In the genomic region with DNA sequence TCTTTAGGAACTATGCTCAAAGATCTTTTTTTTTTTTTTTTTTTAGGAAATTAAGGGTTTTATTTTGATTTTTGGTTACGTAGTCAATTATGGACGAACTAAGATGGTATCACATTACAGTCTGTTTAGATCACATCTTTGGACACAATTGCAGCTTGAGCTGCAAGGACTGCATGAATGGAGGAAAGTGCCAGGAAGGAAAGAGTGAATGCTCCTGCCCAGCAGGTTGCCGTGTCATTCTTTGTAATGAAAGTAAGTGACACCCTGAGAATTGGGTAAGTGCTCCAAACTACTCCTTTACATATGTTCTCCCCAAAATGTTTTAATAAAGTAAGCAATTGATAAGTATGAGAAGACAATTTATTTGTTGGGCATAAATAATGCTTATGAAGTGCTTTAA, we compare ENCODE assay signal across 1 cellular context.
TF ChIP-seq lines count a peak whose summit lies in the region.

No MANE protein-coding gene starts in this region.

TF ChIP-seq in HEK293, 187 proteins besides CTCF, POLR2A, EP300 and RAD21 (continued from another document):
- TF ChIP-seq, protein P1, sequence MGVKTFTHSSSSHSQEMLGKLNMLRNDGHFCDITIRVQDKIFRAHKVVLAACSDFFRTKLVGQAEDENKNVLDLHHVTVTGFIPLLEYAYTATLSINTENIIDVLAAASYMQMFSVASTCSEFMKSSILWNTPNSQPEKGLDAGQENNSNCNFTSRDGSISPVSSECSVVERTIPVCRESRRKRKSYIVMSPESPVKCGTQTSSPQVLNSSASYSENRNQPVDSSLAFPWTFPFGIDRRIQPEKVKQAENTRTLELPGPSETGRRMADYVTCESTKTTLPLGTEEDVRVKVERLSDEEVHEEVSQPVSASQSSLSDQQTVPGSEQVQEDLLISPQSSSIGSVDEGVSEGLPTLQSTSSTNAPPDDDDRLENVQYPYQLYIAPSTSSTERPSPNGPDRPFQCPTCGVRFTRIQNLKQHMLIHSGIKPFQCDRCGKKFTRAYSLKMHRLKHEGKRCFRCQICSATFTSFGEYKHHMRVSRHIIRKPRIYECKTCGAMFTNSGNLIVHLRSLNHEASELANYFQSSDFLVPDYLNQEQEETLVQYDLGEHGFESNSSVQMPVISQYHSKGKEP (tag by site-specific recombination; IDR thresholded peaks at IDR 0.05) = peak; percentile 98
- TF ChIP-seq ZBTB8A (tag by site-specific recombination; IDR thresholded peaks at IDR 0.05) = 0 out of 2 replicates have a peak, but pooled peaks have one; percentile 22
- TF ChIP-seq ZNF423 (tag by site-specific recombination; IDR thresholded peaks at IDR 0.05) = no peak
- TF ChIP-seq ZNF132 (tag by site-specific recombination; IDR thresholded peaks at IDR 0.05; ENCODE audit: borderline replicate concordance) = no peak
- no peak for TF ChIP-seq KLF1 (tag by site-specific recombination; IDR thresholded peaks at IDR 0.05)
- no peak for TF ChIP-seq ZNF37A (tag by site-specific recombination; IDR thresholded peaks at IDR 0.05)
- TF ChIP-seq IKZF3 (tag by site-specific recombination; IDR thresholded peaks at IDR 0.05) = no peak
- TF ChIP-seq ZNF843 (tag by site-specific recombination; IDR thresholded peaks at IDR 0.05) = 0 out of 2 replicates have a peak, but pooled peaks have one; percentile 16
- TF ChIP-seq ZNF157 (tag by site-specific recombination; IDR thresholded peaks at IDR 0.05) = no peak
- no peak for TF ChIP-seq ZNF324 (tag by site-specific recombination; IDR thresholded peaks at IDR 0.05)
- TF ChIP-seq, protein P2, sequence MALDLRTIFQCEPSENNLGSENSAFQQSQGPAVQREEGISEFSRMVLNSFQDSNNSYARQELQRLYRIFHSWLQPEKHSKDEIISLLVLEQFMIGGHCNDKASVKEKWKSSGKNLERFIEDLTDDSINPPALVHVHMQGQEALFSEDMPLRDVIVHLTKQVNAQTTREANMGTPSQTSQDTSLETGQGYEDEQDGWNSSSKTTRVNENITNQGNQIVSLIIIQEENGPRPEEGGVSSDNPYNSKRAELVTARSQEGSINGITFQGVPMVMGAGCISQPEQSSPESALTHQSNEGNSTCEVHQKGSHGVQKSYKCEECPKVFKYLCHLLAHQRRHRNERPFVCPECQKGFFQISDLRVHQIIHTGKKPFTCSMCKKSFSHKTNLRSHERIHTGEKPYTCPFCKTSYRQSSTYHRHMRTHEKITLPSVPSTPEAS (tag by site-specific recombination; IDR thresholded peaks at IDR 0.05) = no peak
- TF ChIP-seq SP3 (tag by site-specific recombination; IDR thresholded peaks at IDR 0.05) = no peak
- TF ChIP-seq FEZF1 (tag by site-specific recombination; IDR thresholded peaks at IDR 0.05) = peak; percentile 23; the same call in 1 of the 2 replicates
- TF ChIP-seq ZNF558 (tag by site-specific recombination; IDR thresholded peaks at IDR 0.05) = no peak
- no peak for TF ChIP-seq KLF8 (tag by site-specific recombination; IDR thresholded peaks at IDR 0.05)
- peak; percentile 32; the same call in 1 of the 2 replicates for TF ChIP-seq ZBTB17 (tag by site-specific recombination; IDR thresholded peaks at IDR 0.05)
- no peak for TF ChIP-seq ZNF776 (tag by site-specific recombination; IDR thresholded peaks at IDR 0.05; ENCODE audit: borderline replicate concordance)
- TF ChIP-seq ZNF530 (tag by site-specific recombination; IDR thresholded peaks at IDR 0.05; ENCODE audit: low read depth) = no peak
- TF ChIP-seq ZBTB21 (tag by site-specific recombination; IDR thresholded peaks at IDR 0.05) = no peak
- no peak for TF ChIP-seq ZSCAN30 (tag by site-specific recombination; IDR thresholded peaks at IDR 0.05)
- TF ChIP-seq, protein P3, sequence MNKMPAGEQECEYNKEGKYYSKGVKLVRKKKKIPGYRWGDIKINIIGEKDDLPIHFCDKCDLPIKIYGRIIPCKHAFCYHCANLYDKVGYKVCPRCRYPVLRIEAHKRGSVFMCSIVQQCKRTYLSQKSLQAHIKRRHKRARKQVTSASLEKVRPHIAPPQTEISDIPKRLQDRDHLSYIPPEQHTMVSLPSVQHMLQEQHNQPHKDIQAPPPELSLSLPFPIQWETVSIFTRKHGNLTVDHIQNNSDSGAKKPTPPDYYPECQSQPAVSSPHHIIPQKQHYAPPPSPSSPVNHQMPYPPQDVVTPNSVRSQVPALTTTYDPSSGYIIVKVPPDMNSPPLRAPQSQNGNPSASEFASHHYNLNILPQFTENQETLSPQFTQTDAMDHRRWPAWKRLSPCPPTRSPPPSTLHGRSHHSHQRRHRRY (tag by site-specific recombination; IDR thresholded peaks at IDR 0.05) = no peak
- TF ChIP-seq, protein P4, sequence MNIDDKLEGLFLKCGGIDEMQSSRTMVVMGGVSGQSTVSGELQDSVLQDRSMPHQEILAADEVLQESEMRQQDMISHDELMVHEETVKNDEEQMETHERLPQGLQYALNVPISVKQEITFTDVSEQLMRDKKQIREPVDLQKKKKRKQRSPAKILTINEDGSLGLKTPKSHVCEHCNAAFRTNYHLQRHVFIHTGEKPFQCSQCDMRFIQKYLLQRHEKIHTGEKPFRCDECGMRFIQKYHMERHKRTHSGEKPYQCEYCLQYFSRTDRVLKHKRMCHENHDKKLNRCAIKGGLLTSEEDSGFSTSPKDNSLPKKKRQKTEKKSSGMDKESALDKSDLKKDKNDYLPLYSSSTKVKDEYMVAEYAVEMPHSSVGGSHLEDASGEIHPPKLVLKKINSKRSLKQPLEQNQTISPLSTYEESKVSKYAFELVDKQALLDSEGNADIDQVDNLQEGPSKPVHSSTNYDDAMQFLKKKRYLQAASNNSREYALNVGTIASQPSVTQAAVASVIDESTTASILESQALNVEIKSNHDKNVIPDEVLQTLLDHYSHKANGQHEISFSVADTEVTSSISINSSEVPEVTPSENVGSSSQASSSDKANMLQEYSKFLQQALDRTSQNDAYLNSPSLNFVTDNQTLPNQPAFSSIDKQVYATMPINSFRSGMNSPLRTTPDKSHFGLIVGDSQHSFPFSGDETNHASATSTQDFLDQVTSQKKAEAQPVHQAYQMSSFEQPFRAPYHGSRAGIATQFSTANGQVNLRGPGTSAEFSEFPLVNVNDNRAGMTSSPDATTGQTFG (tag by site-specific recombination; IDR thresholded peaks at IDR 0.05; ENCODE audit: borderline replicate concordance) = no peak
- TF ChIP-seq, protein P5, sequence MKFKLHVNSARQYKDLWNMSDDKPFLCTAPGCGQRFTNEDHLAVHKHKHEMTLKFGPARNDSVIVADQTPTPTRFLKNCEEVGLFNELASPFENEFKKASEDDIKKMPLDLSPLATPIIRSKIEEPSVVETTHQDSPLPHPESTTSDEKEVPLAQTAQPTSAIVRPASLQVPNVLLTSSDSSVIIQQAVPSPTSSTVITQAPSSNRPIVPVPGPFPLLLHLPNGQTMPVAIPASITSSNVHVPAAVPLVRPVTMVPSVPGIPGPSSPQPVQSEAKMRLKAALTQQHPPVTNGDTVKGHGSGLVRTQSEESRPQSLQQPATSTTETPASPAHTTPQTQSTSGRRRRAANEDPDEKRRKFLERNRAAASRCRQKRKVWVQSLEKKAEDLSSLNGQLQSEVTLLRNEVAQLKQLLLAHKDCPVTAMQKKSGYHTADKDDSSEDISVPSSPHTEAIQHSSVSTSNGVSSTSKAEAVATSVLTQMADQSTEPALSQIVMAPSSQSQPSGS (tag by site-specific recombination; IDR thresholded peaks at IDR 0.05; ENCODE audit: low read depth) = peak; percentile 76
- peak; percentile 18; the same call in 1 of the 2 replicates for TF ChIP-seq ZNF629 (tag by site-specific recombination; IDR thresholded peaks at IDR 0.05)
- TF ChIP-seq, protein P6, sequence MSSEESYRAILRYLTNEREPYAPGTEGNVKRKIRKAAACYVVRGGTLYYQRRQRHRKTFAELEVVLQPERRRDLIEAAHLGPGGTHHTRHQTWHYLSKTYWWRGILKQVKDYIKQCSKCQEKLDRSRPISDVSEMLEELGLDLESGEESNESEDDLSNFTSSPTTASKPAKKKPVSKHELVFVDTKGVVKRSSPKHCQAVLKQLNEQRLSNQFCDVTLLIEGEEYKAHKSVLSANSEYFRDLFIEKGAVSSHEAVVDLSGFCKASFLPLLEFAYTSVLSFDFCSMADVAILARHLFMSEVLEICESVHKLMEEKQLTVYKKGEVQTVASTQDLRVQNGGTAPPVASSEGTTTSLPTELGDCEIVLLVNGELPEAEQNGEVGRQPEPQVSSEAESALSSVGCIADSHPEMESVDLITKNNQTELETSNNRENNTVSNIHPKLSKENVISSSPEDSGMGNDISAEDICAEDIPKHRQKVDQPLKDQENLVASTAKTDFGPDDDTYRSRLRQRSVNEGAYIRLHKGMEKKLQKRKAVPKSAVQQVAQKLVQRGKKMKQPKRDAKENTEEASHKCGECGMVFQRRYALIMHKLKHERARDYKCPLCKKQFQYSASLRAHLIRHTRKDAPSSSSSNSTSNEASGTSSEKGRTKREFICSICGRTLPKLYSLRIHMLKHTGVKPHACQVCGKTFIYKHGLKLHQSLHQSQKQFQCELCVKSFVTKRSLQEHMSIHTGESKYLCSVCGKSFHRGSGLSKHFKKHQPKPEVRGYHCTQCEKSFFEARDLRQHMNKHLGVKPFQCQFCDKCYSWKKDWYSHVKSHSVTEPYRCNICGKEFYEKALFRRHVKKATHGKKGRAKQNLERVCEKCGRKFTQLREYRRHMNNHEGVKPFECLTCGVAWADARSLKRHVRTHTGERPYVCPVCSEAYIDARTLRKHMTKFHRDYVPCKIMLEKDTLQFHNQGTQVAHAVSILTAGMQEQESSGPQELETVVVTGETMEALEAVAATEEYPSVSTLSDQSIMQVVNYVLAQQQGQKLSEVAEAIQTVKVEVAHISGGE (tag by site-specific recombination; conservative IDR thresholded peaks at IDR 0.05; ENCODE audit: low read depth) = no peak
- no peak for TF ChIP-seq BCL11B (tag by site-specific recombination; IDR thresholded peaks at IDR 0.05; ENCODE audit: low read depth)
- TF ChIP-seq, protein P7, sequence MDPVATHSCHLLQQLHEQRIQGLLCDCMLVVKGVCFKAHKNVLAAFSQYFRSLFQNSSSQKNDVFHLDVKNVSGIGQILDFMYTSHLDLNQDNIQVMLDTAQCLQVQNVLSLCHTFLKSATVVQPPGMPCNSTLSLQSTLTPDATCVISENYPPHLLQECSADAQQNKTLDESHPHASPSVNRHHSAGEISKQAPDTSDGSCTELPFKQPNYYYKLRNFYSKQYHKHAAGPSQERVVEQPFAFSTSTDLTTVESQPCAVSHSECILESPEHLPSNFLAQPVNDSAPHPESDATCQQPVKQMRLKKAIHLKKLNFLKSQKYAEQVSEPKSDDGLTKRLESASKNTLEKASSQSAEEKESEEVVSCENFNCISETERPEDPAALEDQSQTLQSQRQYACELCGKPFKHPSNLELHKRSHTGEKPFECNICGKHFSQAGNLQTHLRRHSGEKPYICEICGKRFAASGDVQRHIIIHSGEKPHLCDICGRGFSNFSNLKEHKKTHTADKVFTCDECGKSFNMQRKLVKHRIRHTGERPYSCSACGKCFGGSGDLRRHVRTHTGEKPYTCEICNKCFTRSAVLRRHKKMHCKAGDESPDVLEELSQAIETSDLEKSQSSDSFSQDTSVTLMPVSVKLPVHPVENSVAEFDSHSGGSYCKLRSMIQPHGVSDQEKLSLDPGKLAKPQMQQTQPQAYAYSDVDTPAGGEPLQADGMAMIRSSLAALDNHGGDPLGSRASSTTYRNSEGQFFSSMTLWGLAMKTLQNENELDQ (tag by site-specific recombination; IDR thresholded peaks at IDR 0.05; ENCODE audit: low read depth) = no peak
- TF ChIP-seq, protein P8, sequence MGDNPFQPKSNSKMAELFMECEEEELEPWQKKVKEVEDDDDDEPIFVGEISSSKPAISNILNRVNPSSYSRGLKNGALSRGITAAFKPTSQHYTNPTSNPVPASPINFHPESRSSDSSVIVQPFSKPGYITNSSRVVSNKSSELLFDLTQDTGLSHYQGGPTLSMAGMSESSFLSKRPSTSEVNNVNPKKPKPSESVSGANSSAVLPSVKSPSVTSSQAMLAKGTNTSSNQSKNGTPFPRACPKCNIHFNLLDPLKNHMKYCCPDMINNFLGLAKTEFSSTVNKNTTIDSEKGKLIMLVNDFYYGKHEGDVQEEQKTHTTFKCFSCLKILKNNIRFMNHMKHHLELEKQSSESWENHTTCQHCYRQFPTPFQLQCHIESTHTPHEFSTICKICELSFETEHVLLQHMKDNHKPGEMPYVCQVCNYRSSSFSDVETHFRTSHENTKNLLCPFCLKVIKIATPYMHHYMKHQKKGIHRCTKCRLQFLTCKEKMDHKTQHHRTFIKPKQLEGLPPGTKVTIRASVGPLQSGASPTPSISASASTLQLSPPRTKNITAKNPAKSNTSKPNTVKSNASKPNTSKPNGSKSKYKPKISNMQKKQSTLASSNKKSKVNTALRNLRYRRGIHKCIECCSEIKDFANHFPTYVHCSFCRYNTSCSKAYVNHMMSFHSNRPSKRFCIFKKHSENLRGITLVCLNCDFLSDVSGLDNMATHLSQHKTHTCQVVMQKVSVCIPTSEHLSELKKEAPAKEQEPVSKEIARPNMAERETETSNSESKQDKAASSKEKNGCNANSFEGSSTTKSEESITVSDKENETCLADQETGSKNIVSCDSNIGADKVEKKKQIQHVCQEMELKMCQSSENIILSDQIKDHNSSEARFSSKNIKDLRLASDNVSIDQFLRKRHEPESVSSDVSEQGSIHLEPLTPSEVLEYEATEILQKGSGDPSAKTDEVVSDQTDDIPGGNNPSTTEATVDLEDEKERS (tag by site-specific recombination; IDR thresholded peaks at IDR 0.05) = no peak
